Comparison of ENCODE assay signal across 16 cellular contexts in the genomic region with DNA sequence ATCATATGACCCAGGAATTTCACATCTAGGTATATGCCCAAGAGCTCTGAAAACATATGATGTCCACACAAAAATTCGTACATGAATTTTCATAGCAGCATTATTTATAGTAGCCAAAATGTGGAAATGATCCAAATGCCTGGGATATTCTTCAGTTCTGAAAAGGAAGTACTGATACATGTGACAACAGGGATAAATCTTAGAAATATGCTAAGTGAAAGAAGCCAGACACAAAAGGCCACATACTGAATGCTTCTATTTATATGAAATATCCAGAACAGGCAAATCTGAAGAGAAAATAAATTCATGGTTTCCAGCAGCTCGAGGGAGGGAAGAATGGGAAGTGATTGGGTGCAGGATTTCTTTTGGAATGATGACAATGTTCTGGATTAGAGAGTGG.
"Had no signal": no experiment of that assay in that cellular context is flagged by ENCODE, and none has a peak within 500 bp of the region (broad histone marks: within the 10 kb centered on the region; RNA-seq: fewer than 3 reads in every experiment).

No MANE protein-coding gene starts in this region.

- H3K27me3 ChIP-seq: ascending aorta had no signal

- DNase-seq: activated CD8-positive, alpha-beta memory T cell treated with anti-CD3 and anti-CD28 coated beads, Interleukin-2, amount 50 U/mL, for 48 hours; activated CD8-positive, alpha-beta T cell treated with anti-CD3 and anti-CD28 coated beads, Interleukin-2, amount 10 ng/mL, durations not matched to agents 7 days and 5 days; activated naive CD8-positive, alpha-beta T cell treated with anti-CD3 and anti-CD28 coated beads, Interleukin-2, amount 10 ng/mL, durations not matched to agents 7 days and 5 days; effector CD8-positive, alpha-beta T cell; heart left ventricle; natural killer cell; nucleus accumbens; tibial artery; WERI-Rb-1 had no signal

- H3K4me3 Mint-ChIP-seq: activated CD4-positive, alpha-beta T cell treated with anti-CD3 and anti-CD28 coated beads for 36 hours; activated CD8-positive, alpha-beta T cell treated with anti-CD3 and anti-CD28 coated beads, Interleukin-2, amount 10 ng/mL, durations not matched to agents 7 days and 5 days; activated naive CD8-positive, alpha-beta T cell treated with anti-CD3 and anti-CD28 coated beads, Interleukin-2, amount 10 ng/mL, durations not matched to agents 7 days and 5 days; natural killer cell; stimulated activated effector memory CD8-positive, alpha-beta T cell treated with anti-CD3 and anti-CD28 coated beads, Interleukin-12 subunit alpha, Interleukin-12 subunit beta, amount 100 ng/mL, for 72 hours had no signal

- H3K4me1 ChIP-seq: ascending aorta had no signal

- H3K9me3 Mint-ChIP-seq: activated naive CD8-positive, alpha-beta T cell treated with anti-CD3 and anti-CD28 coated beads, Interleukin-2, amount 10 ng/mL, durations not matched to agents 7 days and 5 days; natural killer cell; stimulated activated effector memory CD8-positive, alpha-beta T cell treated with anti-CD3 and anti-CD28 coated beads, Interleukin-12 subunit alpha, Interleukin-12 subunit beta, amount 100 ng/mL, for 72 hours had no signal

- ATAC-seq: activated CD8-positive, alpha-beta T cell treated with anti-CD3 and anti-CD28 coated beads, Interleukin-2, amount 10 ng/mL, durations not matched to agents 7 days and 5 days; heart left ventricle; left lobe of liver; natural killer cell had no signal

- H3K36me3 ChIP-seq: ascending aorta, heart left ventricle, tibial artery, WERI-Rb-1 had no signal

- H3K9me3 ChIP-seq: ascending aorta, heart left ventricle, tibial artery had no signal

- FAIRE-seq: islet of Langerhans had no signal

- H3K4me3 ChIP-seq: ascending aorta, coronary artery, heart left ventricle, skin epidermis, tibial artery had no signal

- H3K36me3 Mint-ChIP-seq: activated naive CD8-positive, alpha-beta T cell treated with anti-CD3 and anti-CD28 coated beads, Interleukin-2, amount 10 ng/mL, durations not matched to agents 7 days and 5 days; natural killer cell; stimulated activated effector memory CD8-positive, alpha-beta T cell treated with anti-CD3 and anti-CD28 coated beads, Interleukin-12 subunit alpha, Interleukin-12 subunit beta, amount 100 ng/mL, for 72 hours had no signal

- H3K27ac ChIP-seq: ascending aorta, coronary artery, heart left ventricle, tibial artery, WERI-Rb-1 had no signal

- H3K27ac Mint-ChIP-seq: activated CD4-positive, alpha-beta T cell treated with anti-CD3 and anti-CD28 coated beads for 36 hours; activated CD8-positive, alpha-beta T cell treated with anti-CD3 and anti-CD28 coated beads, Interleukin-2, amount 10 ng/mL, durations not matched to agents 7 days and 5 days; activated naive CD8-positive, alpha-beta T cell treated with anti-CD3 and anti-CD28 coated beads, Interleukin-2, amount 10 ng/mL, durations not matched to agents 7 days and 5 days; natural killer cell; stimulated activated effector memory CD8-positive, alpha-beta T cell treated with anti-CD3 and anti-CD28 coated beads, Interleukin-12 subunit alpha, Interleukin-12 subunit beta, amount 100 ng/mL, for 72 hours had no signal

- H3K4me1 Mint-ChIP-seq: activated CD4-positive, alpha-beta T cell treated with anti-CD3 and anti-CD28 coated beads for 36 hours; natural killer cell had no signal
